ENCODE assay signal across 1 cellular context in genomic region chr11:70471254-70471653, GRCh38.
TF ChIP-seq lines count a peak whose summit lies in the region.

No MANE protein-coding gene starts in this region.

TF ChIP-seq in HepG2, 621 proteins besides CTCF, POLR2A, EP300 and RAD21 (continued from another document):
- TF ChIP-seq, protein P1, sequence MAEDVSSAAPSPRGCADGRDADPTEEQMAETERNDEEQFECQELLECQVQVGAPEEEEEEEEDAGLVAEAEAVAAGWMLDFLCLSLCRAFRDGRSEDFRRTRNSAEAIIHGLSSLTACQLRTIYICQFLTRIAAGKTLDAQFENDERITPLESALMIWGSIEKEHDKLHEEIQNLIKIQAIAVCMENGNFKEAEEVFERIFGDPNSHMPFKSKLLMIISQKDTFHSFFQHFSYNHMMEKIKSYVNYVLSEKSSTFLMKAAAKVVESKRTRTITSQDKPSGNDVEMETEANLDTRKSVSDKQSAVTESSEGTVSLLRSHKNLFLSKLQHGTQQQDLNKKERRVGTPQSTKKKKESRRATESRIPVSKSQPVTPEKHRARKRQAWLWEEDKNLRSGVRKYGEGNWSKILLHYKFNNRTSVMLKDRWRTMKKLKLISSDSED (CRISPR knock-in tag; IDR thresholded peaks at IDR 0.05), result no peak
- TF ChIP-seq NCOA2 (CRISPR knock-in tag; IDR thresholded peaks at IDR 0.05) (no peak), ZNF12 (CRISPR knock-in tag; IDR thresholded peaks at IDR 0.05) (no peak), MTERF4 (CRISPR knock-in tag; IDR thresholded peaks at IDR 0.05) (no peak), ZNF160 (CRISPR knock-in tag; IDR thresholded peaks at IDR 0.05) (no peak), ZNF207 (IDR thresholded peaks at IDR 0.05; ENCODE audit: borderline replicate concordance) (no peak), NFYB (CRISPR knock-in tag; IDR thresholded peaks at IDR 0.05) (no peak), ZSCAN31 (CRISPR knock-in tag; IDR thresholded peaks at IDR 0.05; ENCODE audit: low read depth) (no peak), ZNF672 (CRISPR knock-in tag; IDR thresholded peaks at IDR 0.05) (no peak), ARID3A (IDR thresholded peaks at IDR 0.05; ENCODE audit: low read depth, low read length) (no peak), FOSL1 (CRISPR knock-in tag; IDR thresholded peaks at IDR 0.05; ENCODE audit: borderline replicate concordance) (no peak)
- TF ChIP-seq, protein P2, sequence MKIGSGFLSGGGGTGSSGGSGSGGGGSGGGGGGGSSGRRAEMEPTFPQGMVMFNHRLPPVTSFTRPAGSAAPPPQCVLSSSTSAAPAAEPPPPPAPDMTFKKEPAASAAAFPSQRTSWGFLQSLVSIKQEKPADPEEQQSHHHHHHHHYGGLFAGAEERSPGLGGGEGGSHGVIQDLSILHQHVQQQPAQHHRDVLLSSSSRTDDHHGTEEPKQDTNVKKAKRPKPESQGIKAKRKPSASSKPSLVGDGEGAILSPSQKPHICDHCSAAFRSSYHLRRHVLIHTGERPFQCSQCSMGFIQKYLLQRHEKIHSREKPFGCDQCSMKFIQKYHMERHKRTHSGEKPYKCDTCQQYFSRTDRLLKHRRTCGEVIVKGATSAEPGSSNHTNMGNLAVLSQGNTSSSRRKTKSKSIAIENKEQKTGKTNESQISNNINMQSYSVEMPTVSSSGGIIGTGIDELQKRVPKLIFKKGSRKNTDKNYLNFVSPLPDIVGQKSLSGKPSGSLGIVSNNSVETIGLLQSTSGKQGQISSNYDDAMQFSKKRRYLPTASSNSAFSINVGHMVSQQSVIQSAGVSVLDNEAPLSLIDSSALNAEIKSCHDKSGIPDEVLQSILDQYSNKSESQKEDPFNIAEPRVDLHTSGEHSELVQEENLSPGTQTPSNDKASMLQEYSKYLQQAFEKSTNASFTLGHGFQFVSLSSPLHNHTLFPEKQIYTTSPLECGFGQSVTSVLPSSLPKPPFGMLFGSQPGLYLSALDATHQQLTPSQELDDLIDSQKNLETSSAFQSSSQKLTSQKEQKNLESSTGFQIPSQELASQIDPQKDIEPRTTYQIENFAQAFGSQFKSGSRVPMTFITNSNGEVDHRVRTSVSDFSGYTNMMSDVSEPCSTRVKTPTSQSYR (CRISPR knock-in tag; IDR thresholded peaks at IDR 0.05; ENCODE audit: borderline replicate concordance), result no peak
